ENCODE assay signal across 1 cellular context in genomic region chr5:50665761-50666202, GRCh38.
TF ChIP-seq lines count a peak whose summit lies in the region.

No MANE protein-coding gene starts in this region.

TF ChIP-seq in GM12878, 131 proteins besides CTCF, POLR2A, EP300 and RAD21:
- TF ChIP-seq JUNB (IDR thresholded peaks at IDR 0.05) = peak; percentile 32; the same call in 1 of the 2 replicates
- 0 out of 2 replicates have a peak, but pooled peaks have one; percentile 12 for TF ChIP-seq CREB1 (IDR thresholded peaks at IDR 0.05; ENCODE audit: low read depth)
- peak; percentile 54; the same call in 1 of the 2 replicates for TF ChIP-seq RELB (IDR thresholded peaks at IDR 0.05; ENCODE audit: low read depth)
- TF ChIP-seq EED (IDR thresholded peaks at IDR 0.05; ENCODE audit: low read depth) = peak; percentile 74
- TF ChIP-seq IKZF2 (IDR thresholded peaks at IDR 0.05) = peak; percentile 56 to 76
- peak; percentile 41; the same call in 1 of the 2 replicates for TF ChIP-seq CREM (IDR thresholded peaks at IDR 0.05; ENCODE audit: low read depth)
- TF ChIP-seq ATF7 (IDR thresholded peaks at IDR 0.05; ENCODE audit: low read depth) = peak; percentile 40
